In genomic region chr17:73165616-73166404, GRCh38 we compare ENCODE assay signal across 1 cellular context.
A peak's percentile ranks its signal among the peaks of the same experiment; 100 is the strongest.
TF ChIP-seq lines count a peak whose summit lies in the region.

No MANE protein-coding gene starts in this region.

TF ChIP-seq in HEK293, 187 proteins besides CTCF, POLR2A, EP300 and RAD21 (continued from another document and continues in another):
- TF ChIP-seq ZNF280D (tag by site-specific recombination; IDR thresholded peaks at IDR 0.05) (no peak), ZNF513 (tag by site-specific recombination; IDR thresholded peaks at IDR 0.05) (no peak), ZNF654 (tag by site-specific recombination; IDR thresholded peaks at IDR 0.05; ENCODE audit: low read depth) (no peak), ZNF560 (tag by site-specific recombination; IDR thresholded peaks at IDR 0.05; ENCODE audit: borderline replicate concordance) (no peak), ZNF404 (tag by site-specific recombination; IDR thresholded peaks at IDR 0.05) (no peak), PATZ1 (tag by site-specific recombination; IDR thresholded peaks at IDR 0.05) (peak; percentile 54; the same call in 1 of the 2 replicates), ZNF670 (tag by site-specific recombination; IDR thresholded peaks at IDR 0.05; ENCODE audit: low read depth) (no peak), ZIC2 (tag by site-specific recombination; IDR thresholded peaks at IDR 0.05) (peak; percentile 47; the same call in 1 of the 2 replicates), PRDM4 (tag by site-specific recombination; IDR thresholded peaks at IDR 0.05) (no peak), ZFP41 (tag by site-specific recombination; IDR thresholded peaks at IDR 0.05; ENCODE audit: borderline replicate concordance) (no peak), ZNF449 (tag by site-specific recombination; IDR thresholded peaks at IDR 0.05) (no peak), ZNF23 (tag by site-specific recombination; IDR thresholded peaks at IDR 0.05; ENCODE audit: borderline replicate concordance) (no peak), ZNF433 (tag by site-specific recombination; IDR thresholded peaks at IDR 0.05; ENCODE audit: low read depth) (no peak), IKZF3 (tag by site-specific recombination; IDR thresholded peaks at IDR 0.05) (no peak), ZNF114 (tag by site-specific recombination; IDR thresholded peaks at IDR 0.05) (no peak), ZNF585B (tag by site-specific recombination; IDR thresholded peaks at IDR 0.05) (no peak), ZNF398 (tag by site-specific recombination; IDR thresholded peaks at IDR 0.05) (peak; percentile 79), PBX3 (CRISPR knock-in tag; IDR thresholded peaks at IDR 0.05) (no peak), ZNF174 (tag by site-specific recombination; IDR thresholded peaks at IDR 0.05) (no peak), ZBTB44 (tag by site-specific recombination; IDR thresholded peaks at IDR 0.05) (no peak), ZNF792 (tag by site-specific recombination; IDR thresholded peaks at IDR 0.05) (no peak), ZBTB7A (tag by site-specific recombination; IDR thresholded peaks at IDR 0.05; ENCODE audit: low read depth) (no peak), ZNF544 (tag by site-specific recombination; IDR thresholded peaks at IDR 0.05) (no peak), ZNF747 (tag by site-specific recombination; IDR thresholded peaks at IDR 0.05) (no peak), ZNF18 (tag by site-specific recombination; IDR thresholded peaks at IDR 0.05) (no peak), ZNF24 (tag by site-specific recombination; IDR thresholded peaks at IDR 0.05) (no peak), ZNF341 (tag by site-specific recombination; IDR thresholded peaks at IDR 0.05; ENCODE audit: low read depth) (peak; percentile 42), PRDM6 (tag by site-specific recombination; IDR thresholded peaks at IDR 0.05) (no peak), FEZF1 (tag by site-specific recombination; IDR thresholded peaks at IDR 0.05) (no peak), ZNF335 (tag by site-specific recombination; conservative IDR thresholded peaks at IDR 0.05) (no peak), ZSCAN30 (tag by site-specific recombination; IDR thresholded peaks at IDR 0.05) (no peak), ZNF488 (tag by site-specific recombination; IDR thresholded peaks at IDR 0.05) (no peak), ZXDB (tag by site-specific recombination; IDR thresholded peaks at IDR 0.05) (no peak), ZSCAN18 (tag by site-specific recombination; IDR thresholded peaks at IDR 0.05) (no peak), ZNF423 (tag by site-specific recombination; IDR thresholded peaks at IDR 0.05) (peak; percentile 40; the same call in 1 of the 2 replicates), YY1 (tag by site-specific recombination; IDR thresholded peaks at IDR 0.05) (no peak), HOXD13 (CRISPR knock-in tag; IDR thresholded peaks at IDR 0.05; ENCODE audit: borderline replicate concordance) (no peak)
